In the genomic region with DNA sequence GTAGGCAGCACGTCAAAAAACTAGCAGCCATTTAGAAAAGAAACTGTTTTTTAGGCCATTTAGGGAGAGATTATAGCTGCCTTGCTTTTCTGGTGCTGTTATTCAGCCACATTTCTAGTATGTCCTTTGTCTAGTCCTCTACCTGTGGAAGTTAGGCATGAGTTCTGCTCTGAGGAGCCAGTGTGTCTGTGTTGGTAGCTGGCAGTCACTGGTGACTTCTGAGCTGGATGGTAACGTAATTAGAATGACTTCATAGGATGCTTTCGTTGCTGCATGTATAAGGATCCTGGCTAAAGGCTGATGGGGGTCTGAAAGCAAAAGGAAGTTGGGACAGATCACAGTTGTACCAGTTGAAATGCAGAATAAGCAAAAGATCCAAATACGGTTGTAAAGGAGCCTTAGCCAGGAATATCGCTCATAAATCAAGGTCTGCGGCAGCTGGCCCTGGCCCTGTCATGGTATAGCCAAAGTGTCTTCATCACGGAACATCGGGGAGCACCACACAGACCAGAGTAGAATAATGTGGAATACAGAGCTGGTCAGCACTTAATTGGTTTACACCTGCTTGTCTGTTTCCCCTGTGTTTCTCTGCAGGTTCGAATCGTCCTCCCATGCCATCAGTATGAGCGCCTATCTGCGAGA, we compare ENCODE assay signal across 18 cellular contexts.
A peak's percentile ranks its signal among the peaks of the same experiment; 100 is the strongest.
DNase-seq lines count a peak whose midpoint lies in the region; ATAC-seq, FAIRE-seq and TF ChIP-seq lines count a peak whose summit lies in the region.
"Had no signal": no experiment of that assay in that cellular context is flagged by ENCODE, and none has a peak within 500 bp of the region (broad histone marks: within the 10 kb centered on the region; RNA-seq: fewer than 3 reads in every experiment).

No MANE protein-coding gene starts in this region.

- no peak overlapping the region for H3K27ac ChIP-seq in CD4-positive, CD25-positive, alpha-beta regulatory T cell (ENCODE audit: insufficient read depth, low read length, poor library complexity, severe bottlenecking)
- H3K27ac ChIP-seq in HEK293 (ENCODE audit: extremely low read depth, low read depth, low read length) (no peak overlapping the region; the same call in 1 of the 2 replicates), gastrocnemius medialis (no peak overlapping the region)
- H3K27ac ChIP-seq: RWPE1, SJCRH30 had no signal

- no peaks in the 10 kb centered on the region for H3K27me3 ChIP-seq in CD4-positive, CD25-positive, alpha-beta regulatory T cell (ENCODE audit: control insufficient read depth, insufficient read depth, low read length)
- H3K27me3 ChIP-seq in gastrocnemius medialis = no peaks in the 10 kb centered on the region
- H3K27me3 ChIP-seq: SJCRH30 had no signal

- no peak overlapping the region for H3K4me3 Mint-ChIP-seq in CD4-positive, CD25-positive, alpha-beta regulatory T cell
- no peak overlapping the region for H3K4me3 Mint-ChIP-seq in activated T-helper 2 cell treated with anti-CD3 and anti-CD28 coated beads, Interferon-gamma antibody, Interleukin-2, Interleukin-4, amounts not matched to agents 10 μg/mL and 5 μg/mL and 100 μg/mL, durations not matched to agents 14 hours and 24 hours and 36 hours (ENCODE audit: low read depth)
- H3K4me3 Mint-ChIP-seq: CD4-positive, alpha-beta memory T cell had no signal

- no peak for DNase-seq in CD4-positive, CD25-positive, alpha-beta regulatory T cell
- DNase-seq in activated T-helper 2 cell treated with anti-CD3 and anti-CD28 coated beads, Interferon-gamma antibody, Interleukin-2, Interleukin-4, amounts not matched to agents 10 μg/mL and 5 μg/mL and 100 μg/mL, durations not matched to agents 14 hours and 24 hours and 36 hours (ENCODE audit: low spot score) = no peak
- DNase-seq in gastrocnemius medialis (no peak), HTR-8/SVneo (ENCODE audit: insufficient read length, low spot score) (no peak)
- DNase-seq: CD4-positive, alpha-beta memory T cell; GDM1; GOT3; KBM-7; NCI-H1694 treated with DMSO at 0.1 percent for 48 hours; NCI-H748 treated with DMSO at 0.1 percent for 48 hours; PC-3; SJCRH30 had no signal

- ATAC-seq in CD4-positive, CD25-positive, alpha-beta regulatory T cell (ENCODE audit: low read depth in 2 of 2) = no peak
- ATAC-seq in gastrocnemius medialis (peak; percentile 51 to 66), GM19035 (IDR thresholded peaks at IDR 0.05; ENCODE audit: unreplicated experiment) (no peak), HG03039 (IDR thresholded peaks at IDR 0.05; ENCODE audit: unreplicated experiment) (no peak)
- ATAC-seq: PC-3 had no signal

- POLR2A ChIA-PET in HEK293 (lab: Yijun Ruan, JAX) = no interaction called here

- H3K36me3 Mint-ChIP-seq in CD4-positive, CD25-positive, alpha-beta regulatory T cell = peaks cover 24% of the 10 kb centered on the region
- H3K36me3 Mint-ChIP-seq in activated T-helper 2 cell treated with anti-CD3 and anti-CD28 coated beads, Interferon-gamma antibody, Interleukin-2, Interleukin-4, amounts not matched to agents 10 μg/mL and 5 μg/mL and 100 μg/mL, durations not matched to agents 14 hours and 24 hours and 36 hours (ENCODE audit: low read depth) = peaks cover 47% of the 10 kb centered on the region

- peaks cover 0 to 2% (median 0%) of the 10 kb centered on the region in 7 donors for H3K9me3 Mint-ChIP-seq in CD4-positive, CD25-positive, alpha-beta regulatory T cell
- no peaks in the 10 kb centered on the region for H3K9me3 Mint-ChIP-seq in activated T-helper 2 cell treated with anti-CD3 and anti-CD28 coated beads, Interferon-gamma antibody, Interleukin-2, Interleukin-4, amounts not matched to agents 10 μg/mL and 5 μg/mL and 100 μg/mL, durations not matched to agents 14 hours and 24 hours and 36 hours
- H3K9me3 Mint-ChIP-seq: CD4-positive, alpha-beta memory T cell had no signal

- TF ChIP-seq CTCF in HEK293 (tag by site-specific recombination; IDR thresholded peaks at IDR 0.05) (no peak), gastrocnemius medialis (IDR thresholded peaks at IDR 0.05 in 4 of 5, conservative IDR thresholded peaks at IDR 0.05 in 1 of 5) (no peak)

- CTCF ChIA-PET in HEK293 (lab: Yijun Ruan, JAX) = no interaction called here

- peaks cover 25% of the 10 kb centered on the region for H3K4me1 ChIP-seq in CD4-positive, CD25-positive, alpha-beta regulatory T cell (ENCODE audit: control insufficient read depth, insufficient read depth, low read length, poor library complexity, severe bottlenecking)
- H3K4me1 ChIP-seq in HEK293 (ENCODE audit: control insufficient read depth, insufficient read depth, low read length) = peaks cover 18% of the 10 kb centered on the region
- peaks cover 21% of the 10 kb centered on the region in 2 donors for H3K4me1 ChIP-seq in gastrocnemius medialis
- H3K4me1 ChIP-seq: SJCRH30 had no signal

- TF ChIP-seq POLR2A in gastrocnemius medialis (IDR thresholded peaks at IDR 0.05) = no peak

- no peaks in the 10 kb centered on the region for H3K27me3 Mint-ChIP-seq in CD4-positive, CD25-positive, alpha-beta regulatory T cell
- no peaks in the 10 kb centered on the region for H3K27me3 Mint-ChIP-seq in activated T-helper 2 cell treated with anti-CD3 and anti-CD28 coated beads, Interferon-gamma antibody, Interleukin-2, Interleukin-4, amounts not matched to agents 10 μg/mL and 5 μg/mL and 100 μg/mL, durations not matched to agents 14 hours and 24 hours and 36 hours (ENCODE audit: low read depth)
- H3K27me3 Mint-ChIP-seq: CD4-positive, alpha-beta memory T cell had no signal

- no peak overlapping the region for H3K4me3 ChIP-seq in CD4-positive, CD25-positive, alpha-beta regulatory T cell (ENCODE audit: low read depth, low read length)
- H3K4me3 ChIP-seq in HEK293 (ENCODE audit: low read depth, low read length) (no peak overlapping the region), gastrocnemius medialis (no peak overlapping the region)
- H3K4me3 ChIP-seq: SJCRH30 had no signal

- in situ Hi-C loops in gastrocnemius medialis (cut with MboI; ENCODE audit: low sequenced_read_pairs in 4 of 4) = no loop called here

- H3K4me1 Mint-ChIP-seq in CD4-positive, CD25-positive, alpha-beta regulatory T cell = peaks cover 15 to 54% (median 29%) of the 10 kb centered on the region in 4 donors
- peaks cover 60% of the 10 kb centered on the region for H3K4me1 Mint-ChIP-seq in activated T-helper 2 cell treated with anti-CD3 and anti-CD28 coated beads, Interferon-gamma antibody, Interleukin-2, Interleukin-4, amounts not matched to agents 10 μg/mL and 5 μg/mL and 100 μg/mL, durations not matched to agents 14 hours and 24 hours and 36 hours (ENCODE audit: low read depth)

- H3K9me3 ChIP-seq in CD4-positive, CD25-positive, alpha-beta regulatory T cell (ENCODE audit: control insufficient read depth in 2 of 2, low read length in 2 of 2) = no peaks in the 10 kb centered on the region
- H3K9me3 ChIP-seq in HEK293 (ENCODE audit: control insufficient read depth, insufficient read depth, low read depth, low read length) (no peaks in the 10 kb centered on the region), gastrocnemius medialis (no peaks in the 10 kb centered on the region)
- H3K9me3 ChIP-seq: SJCRH30 had no signal

- H3K27ac Mint-ChIP-seq in CD4-positive, CD25-positive, alpha-beta regulatory T cell = peak overlapping the region in 2 of 3 donors; percentile 0 to 28
- H3K27ac Mint-ChIP-seq in activated T-helper 2 cell treated with anti-CD3 and anti-CD28 coated beads, Interferon-gamma antibody, Interleukin-2, Interleukin-4, amounts not matched to agents 10 μg/mL and 5 μg/mL and 100 μg/mL, durations not matched to agents 14 hours and 24 hours and 36 hours = peak overlapping the region; percentile 8

- no peak for FAIRE-seq in HTR-8/SVneo (lab: Jason Lieb, UNC)
- FAIRE-seq: D721Med, GM12891 had no signal

- intact Hi-C loops in activated T-helper 2 cell treated with anti-CD3 and anti-CD28 coated beads, Interferon-gamma antibody, Interleukin-2, Interleukin-4, amounts not matched to agents 10 μg/mL and 5 μg/mL and 100 μg/mL, durations not matched to agents 14 hours and 24 hours and 36 hours (cut with micrococcal nuclease) = loop anchor here (2.0 kb wide), 1 partner anchor 13 kb away; no protein-coding TSS in a partner anchor
- intact Hi-C loops in gastrocnemius medialis (cut with DNase I; ENCODE audit: low total_unique reads) = no loop called here

- H3K36me3 ChIP-seq in CD4-positive, CD25-positive, alpha-beta regulatory T cell (ENCODE audit: control insufficient read depth, insufficient read depth, low read length) = peaks cover 8% of the 10 kb centered on the region
- H3K36me3 ChIP-seq in HEK293 (ENCODE audit: control insufficient read depth in 2 of 2, insufficient read depth in 1 of 2, low read length in 2 of 2) = no peaks in the 10 kb centered on the region
- no peaks in the 10 kb centered on the region for H3K36me3 ChIP-seq in gastrocnemius medialis
- H3K36me3 ChIP-seq: SJCRH30 had no signal

TF ChIP-seq in HEK293, 187 proteins besides CTCF, POLR2A, EP300 and RAD21 (continues in another document):
- TF ChIP-seq, protein P1, sequence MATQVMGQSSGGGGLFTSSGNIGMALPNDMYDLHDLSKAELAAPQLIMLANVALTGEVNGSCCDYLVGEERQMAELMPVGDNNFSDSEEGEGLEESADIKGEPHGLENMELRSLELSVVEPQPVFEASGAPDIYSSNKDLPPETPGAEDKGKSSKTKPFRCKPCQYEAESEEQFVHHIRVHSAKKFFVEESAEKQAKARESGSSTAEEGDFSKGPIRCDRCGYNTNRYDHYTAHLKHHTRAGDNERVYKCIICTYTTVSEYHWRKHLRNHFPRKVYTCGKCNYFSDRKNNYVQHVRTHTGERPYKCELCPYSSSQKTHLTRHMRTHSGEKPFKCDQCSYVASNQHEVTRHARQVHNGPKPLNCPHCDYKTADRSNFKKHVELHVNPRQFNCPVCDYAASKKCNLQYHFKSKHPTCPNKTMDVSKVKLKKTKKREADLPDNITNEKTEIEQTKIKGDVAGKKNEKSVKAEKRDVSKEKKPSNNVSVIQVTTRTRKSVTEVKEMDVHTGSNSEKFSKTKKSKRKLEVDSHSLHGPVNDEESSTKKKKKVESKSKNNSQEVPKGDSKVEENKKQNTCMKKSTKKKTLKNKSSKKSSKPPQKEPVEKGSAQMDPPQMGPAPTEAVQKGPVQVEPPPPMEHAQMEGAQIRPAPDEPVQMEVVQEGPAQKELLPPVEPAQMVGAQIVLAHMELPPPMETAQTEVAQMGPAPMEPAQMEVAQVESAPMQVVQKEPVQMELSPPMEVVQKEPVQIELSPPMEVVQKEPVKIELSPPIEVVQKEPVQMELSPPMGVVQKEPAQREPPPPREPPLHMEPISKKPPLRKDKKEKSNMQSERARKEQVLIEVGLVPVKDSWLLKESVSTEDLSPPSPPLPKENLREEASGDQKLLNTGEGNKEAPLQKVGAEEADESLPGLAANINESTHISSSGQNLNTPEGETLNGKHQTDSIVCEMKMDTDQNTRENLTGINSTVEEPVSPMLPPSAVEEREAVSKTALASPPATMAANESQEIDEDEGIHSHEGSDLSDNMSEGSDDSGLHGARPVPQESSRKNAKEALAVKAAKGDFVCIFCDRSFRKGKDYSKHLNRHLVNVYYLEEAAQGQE (tag by site-specific recombination; IDR thresholded peaks at IDR 0.05) = no peak
- TF ChIP-seq ZBTB48 (tag by site-specific recombination; IDR thresholded peaks at IDR 0.05) = no peak
- TF ChIP-seq ZNF157 (tag by site-specific recombination; IDR thresholded peaks at IDR 0.05) = no peak
- no peak for TF ChIP-seq ZNF76 (tag by site-specific recombination; IDR thresholded peaks at IDR 0.05; ENCODE audit: borderline replicate concordance, low read depth)
- 0 out of 2 replicates have a peak, but pooled peaks have one; percentile 30 for TF ChIP-seq ZBTB17 (tag by site-specific recombination; IDR thresholded peaks at IDR 0.05)

Comparison
In these comparisons a context has a peak if more than half of its experiments do, and no peak if none do; other contexts are left out.
1. ATAC-seq: peak in gastrocnemius medialis (2 of 2); none in CD4-positive, CD25-positive, alpha-beta regulatory T cell (0 of 2), GM19035 (single experiment) and HG03039 (single experiment).